In the genomic region with DNA sequence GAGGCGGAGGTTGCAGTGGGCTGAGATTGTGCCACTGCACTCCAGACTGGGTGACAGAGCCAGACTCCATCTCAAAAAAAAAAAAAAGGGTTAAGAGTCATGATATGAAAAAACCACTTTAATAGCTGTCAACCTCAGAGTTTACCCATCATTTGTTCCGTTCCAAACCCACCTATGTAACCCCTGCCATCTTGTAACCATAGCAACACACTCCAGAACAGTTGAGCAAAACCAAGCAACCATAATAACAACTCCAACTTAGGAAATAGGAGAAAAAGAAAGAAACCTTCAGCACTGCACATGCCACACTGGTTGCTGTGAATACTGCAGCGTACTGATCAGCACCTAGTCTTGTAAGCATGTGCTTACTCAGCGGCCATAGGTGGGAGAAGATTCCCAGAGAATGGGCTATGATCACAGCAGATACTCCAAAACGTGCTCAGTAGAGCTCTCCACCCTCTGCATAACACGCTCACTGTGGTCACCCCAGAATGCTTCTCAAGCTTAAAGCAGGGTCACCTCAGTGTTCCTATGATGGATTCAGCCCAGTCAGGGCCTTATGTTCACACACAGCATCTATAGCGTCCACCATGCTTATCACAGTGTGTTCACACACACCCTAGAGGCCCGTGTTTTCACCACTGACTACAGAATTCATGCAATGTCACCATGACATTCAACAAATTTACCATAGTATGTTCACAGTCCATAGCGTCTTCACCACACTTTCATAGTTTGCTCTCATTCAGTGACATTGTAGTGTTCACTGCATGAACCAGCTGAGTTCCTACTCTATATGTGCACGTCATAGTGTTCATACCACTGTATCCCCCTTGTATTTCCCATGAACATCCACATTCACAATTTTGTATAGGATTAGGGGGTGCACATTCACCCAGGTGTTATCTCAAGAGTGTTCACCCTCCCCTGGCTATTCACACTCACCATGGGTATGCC, we compare ENCODE assay signal across 24 cellular contexts. TPM values are rescaled to one million over a fixed set of nuclear protein-coding genes. Genes with fewer than 3 reads are reported as not detected.
"Had no signal": no experiment of that assay in that cellular context is flagged by ENCODE, and none has a peak within 500 bp of the region (broad histone marks: within the 10 kb centered on the region; RNA-seq: fewer than 3 reads in every experiment).

No MANE protein-coding gene starts in this region.

- H3K9me3 ChIP-seq: body of pancreas, thyroid gland, upper lobe of right lung had no signal

- ATAC-seq: activated T-cell treated with anti-CD3 and anti-CD28 coated beads, Interleukin-2, amount 50 U/mL, for 4 hours; body of pancreas; foreskin keratinocyte; left lobe of liver; sciatic nerve; stimulated activated naive B cell treated with anti-CD40 and anti-IgM and Interleukin-4, amounts not matched to agents 10 μg/mL and 1 μg/mL and 100 μg/mL, for 72 hours; upper lobe of right lung had no signal

- H3K36me3 ChIP-seq: cardiac muscle cell, thyroid gland, upper lobe of right lung had no signal

- H3K27ac ChIP-seq: body of pancreas, cardiac muscle cell, foreskin keratinocyte, thyroid gland, upper lobe of right lung, VCaP had no signal

- H3K4me1 Mint-ChIP-seq: activated naive CD4-positive, alpha-beta T cell treated with anti-CD3 and anti-CD28 coated beads, Interleukin-2, amount 10 ng/mL, durations not matched to agents 7 days and 5 days; naive B cell had no signal

- H3K36me3 Mint-ChIP-seq: activated naive CD4-positive, alpha-beta T cell treated with anti-CD3 and anti-CD28 coated beads, Interleukin-2, amount 10 ng/mL, durations not matched to agents 7 days and 5 days; naive B cell; stimulated activated naive B cell treated with anti-CD40 and anti-IgM and Interleukin-4, amounts not matched to agents 10 μg/mL and 1 μg/mL and 100 μg/mL, for 72 hours had no signal

- H3K9me3 Mint-ChIP-seq: activated naive CD4-positive, alpha-beta T cell treated with anti-CD3 and anti-CD28 coated beads, Interleukin-2, amount 10 ng/mL, durations not matched to agents 7 days and 5 days; activated T-cell treated with anti-CD3 and anti-CD28 coated beads, Interleukin-2, amount 50 U/mL, for 4 hours; naive B cell; neural crest cell; stimulated activated naive B cell treated with anti-CD40 and anti-IgM and Interleukin-4, amounts not matched to agents 10 μg/mL and 1 μg/mL and 100 μg/mL, for 72 hours had no signal

- H3K4me1 ChIP-seq: body of pancreas, foreskin keratinocyte, thyroid gland, upper lobe of right lung had no signal

- H3K4me3 ChIP-seq: body of pancreas, cardiac muscle cell, lung, thyroid gland, upper lobe of right lung had no signal

- DNase-seq: activated CD4-positive, alpha-beta T cell treated with anti-CD3 and anti-CD28 coated beads, Interleukin-2, amount 50 U/mL, for 1 hour; activated CD8-positive, alpha-beta memory T cell treated with anti-CD3 and anti-CD28 coated beads for 24 hours; activated CD8-positive, alpha-beta memory T cell treated with anti-CD3 and anti-CD28 coated beads, Interleukin-2, amount 50 U/mL, for 4 hours; activated naive CD4-positive, alpha-beta T cell treated with anti-CD3 and anti-CD28 coated beads, Interleukin-2, amount 10 ng/mL, durations not matched to agents 7 days and 5 days; activated T-cell treated with anti-CD3 and anti-CD28 coated beads, Interleukin-2, amount 50 U/mL, for 4 hours; anterior cingulate cortex; body of pancreas; cortex of kidney; foreskin keratinocyte; naive B cell; posterior cingulate gyrus; small intestine; stimulated activated naive B cell treated with anti-CD40 and anti-IgM and Interleukin-4, amounts not matched to agents 10 μg/mL and 1 μg/mL and 100 μg/mL, for 72 hours; substantia nigra; thyroid gland; upper lobe of right lung had no signal

- H3K27me3 ChIP-seq: body of pancreas, cardiac muscle cell, foreskin keratinocyte, thyroid gland, upper lobe of right lung had no signal

- H3K27ac Mint-ChIP-seq: activated naive CD4-positive, alpha-beta T cell treated with anti-CD3 and anti-CD28 coated beads, Interleukin-2, amount 10 ng/mL, durations not matched to agents 7 days and 5 days; naive B cell; stimulated activated naive B cell treated with anti-CD40 and anti-IgM and Interleukin-4, amounts not matched to agents 10 μg/mL and 1 μg/mL and 100 μg/mL, for 72 hours had no signal

- H3K27me3 Mint-ChIP-seq: naive B cell; stimulated activated naive B cell treated with anti-CD40 and anti-IgM and Interleukin-4, amounts not matched to agents 10 μg/mL and 1 μg/mL and 100 μg/mL, for 72 hours had no signal

- FAIRE-seq: endometrium, small intestine had no signal

- H3K4me3 Mint-ChIP-seq: activated naive CD4-positive, alpha-beta T cell treated with anti-CD3 and anti-CD28 coated beads, Interleukin-2, amount 10 ng/mL, durations not matched to agents 7 days and 5 days; activated T-cell treated with anti-CD3 and anti-CD28 coated beads, Interleukin-2, amount 50 U/mL, for 4 hours; neural crest cell; stimulated activated naive B cell treated with anti-CD40 and anti-IgM and Interleukin-4, amounts not matched to agents 10 μg/mL and 1 μg/mL and 100 μg/mL, for 72 hours had no signal

RNA-seq across cellular contexts. Expression of a gene that starts 6.5 kb away (rescaled TPM):
- total RNA-seq: foreskin keratinocyte, kidney epithelial cell had no signal
- polyA plus RNA-seq: foreskin keratinocyte had no signal
